In genomic region chr2:14752294-14752693, GRCh38 we compare ENCODE assay signal across 18 cellular contexts.
DNase-seq lines count a peak whose midpoint lies in the region; ATAC-seq, FAIRE-seq and TF ChIP-seq lines count a peak whose summit lies in the region.
"Had no signal": no experiment of that assay in that cellular context is flagged by ENCODE, and none has a peak within 500 bp of the region (broad histone marks: within the 10 kb centered on the region; RNA-seq: fewer than 3 reads in every experiment).

No MANE protein-coding gene starts in this region.

- TF ChIP-seq CTCF in GM12878 (IDR thresholded peaks at IDR 0.05 in 2 of 3, conservative IDR thresholded peaks at IDR 0.05 in 1 of 3; ENCODE audit: control insufficient read depth in 2 of 3, extremely low read depth in 1 of 3, insufficient read depth in 1 of 3, low read depth in 3 of 3, low read length in 3 of 3) (no peak), CD14-positive monocyte (IDR thresholded peaks at IDR 0.05) (no peak)

- DNase-seq in NCI-H2029 treated with DMSO at 0.1 percent for 48 hours (lab: John Stamatoyannopoulos, UW), result peak; percentile 1
- no peak for DNase-seq in GM12878 (ENCODE audit: low read depth, low spot score)
- DNase-seq in stimulated activated CD4-positive, alpha-beta T cell treated with anti-CD3 and anti-CD28 coated beads, Interleukin-15, amount 100 ng/mL, for 24 hours, result no peak
- no peak for DNase-seq in CD14-positive monocyte (ENCODE audit: low spot score)
- no peak for DNase-seq in NK-92 (lab: John Stamatoyannopoulos, UW; ENCODE audit: unreplicated experiment)
- no peak for DNase-seq in activated T-cell treated with anti-CD3 and anti-CD28 coated beads, Interleukin-2, amount 50 U/mL, for 48 hours
- DNase-seq: activated CD8-positive, alpha-beta memory T cell treated with anti-CD3 and anti-CD28 coated beads for 24 hours; activated naive CD8-positive, alpha-beta T cell treated with anti-CD3 and anti-CD28 coated beads, Interleukin-2, amount 50 U/mL, for 24 hours; NCI-H226; SK-N-SH; T-helper 9 cell had no signal

- no peak overlapping the region for H3K27ac Mint-ChIP-seq in CD14-positive monocyte
- H3K27ac Mint-ChIP-seq: activated naive CD8-positive, alpha-beta T cell treated with anti-CD3 and anti-CD28 coated beads, Interleukin-2, amount 50 U/mL, for 24 hours; activated T-helper 1 cell treated with anti-CD3 and anti-CD28 coated beads, Interleukin-12 subunit alpha, Interleukin-12 subunit beta, Interleukin-2, Interleukin-4 antibody, amounts not matched to agents 30 ng/mL and 10 ng/mL and 1 ng/mL, durations not matched to agents 14 hours and 24 hours and 36 hours had no signal

- no peak overlapping the region for H2AFZ ChIP-seq in GM12878 (ENCODE audit: control insufficient read depth, low read depth, low read length)

- H3K9me3 ChIP-seq in GM12878 (replicated peaks; ENCODE audit: control insufficient read depth, insufficient read depth, low read length), result no peaks in the 10 kb centered on the region; the same call in 2 of the 3 replicates
- H3K9me3 ChIP-seq: SK-N-SH had no signal

- ATAC-seq in GM18868 (IDR thresholded peaks at IDR 0.05; ENCODE audit: unreplicated experiment), result peak; percentile 77
- peak; percentile 74 for ATAC-seq in GM21717 (IDR thresholded peaks at IDR 0.05; ENCODE audit: unreplicated experiment)
- peak; percentile 74 for ATAC-seq in GM12878
- ATAC-seq: activated CD4-positive, CD25-positive, alpha-beta regulatory T cell treated with anti-CD3 and anti-CD28 coated beads, Interleukin-2, amount 50 U/mL, for 24 hours; activated naive CD8-positive, alpha-beta T cell treated with anti-CD3 and anti-CD28 coated beads, Interleukin-2, amount 50 U/mL, for 24 hours; K562; left lobe of liver had no signal

- SMC1A ChIA-PET in GM12878 (lab: Charles Lee; ENCODE audit: uncharacterized antibody, unreplicated experiment), result no interaction called here

- no peak overlapping the region for H3K4me2 ChIP-seq in GM12878 (ENCODE audit: control insufficient read depth, insufficient read depth)
- H3K4me2 ChIP-seq: SK-N-SH had no signal

- TF ChIP-seq RAD21 in GM12878 (IDR thresholded peaks at IDR 0.05; ENCODE audit: insufficient read depth, low read depth, low read length), result no peak

- POLR2A ChIA-PET in GM12878 (lab: Charles Lee), result no interaction called here

- no peaks in the 10 kb centered on the region for H3K36me3 Mint-ChIP-seq in CD14-positive monocyte

- in situ Hi-C loops in GM12878 (cut with MboI), result no loop called here

- no peak overlapping the region for H3K4me3 Mint-ChIP-seq in CD14-positive monocyte
- H3K4me3 Mint-ChIP-seq: activated naive CD8-positive, alpha-beta T cell treated with anti-CD3 and anti-CD28 coated beads, Interleukin-2, amount 50 U/mL, for 24 hours; activated T-helper 1 cell treated with anti-CD3 and anti-CD28 coated beads, Interleukin-12 subunit alpha, Interleukin-12 subunit beta, Interleukin-2, Interleukin-4 antibody, amounts not matched to agents 30 ng/mL and 10 ng/mL and 1 ng/mL, durations not matched to agents 14 hours and 24 hours and 36 hours had no signal

- H3K4me1 Mint-ChIP-seq in CD14-positive monocyte, result no peaks in the 10 kb centered on the region
- H3K4me1 Mint-ChIP-seq: activated naive CD8-positive, alpha-beta T cell treated with anti-CD3 and anti-CD28 coated beads, Interleukin-2, amount 50 U/mL, for 24 hours had no signal

- no peak overlapping the region for H3K9ac ChIP-seq in GM12878 (ENCODE audit: control insufficient read depth, insufficient read depth, low read length)
- H3K9ac ChIP-seq: SK-N-SH had no signal

- H3K36me3 ChIP-seq in GM12878 (ENCODE audit: control insufficient read depth in 2 of 2, insufficient read depth in 2 of 2, low read length in 1 of 2), result no peaks in the 10 kb centered on the region

- no peak for TF ChIP-seq POLR2A in GM12878 (IDR thresholded peaks at IDR 0.05; ENCODE audit: low read depth, low read length)

- CTCF ChIA-PET in GM12878 (lab: Yijun Ruan, JAX), result no interaction called here

- no peaks in the 10 kb centered on the region for H4K20me1 ChIP-seq in GM12878 (ENCODE audit: control insufficient read depth, insufficient read depth)

- no peak for TF ChIP-seq EP300 in GM12878 (IDR thresholded peaks at IDR 0.05; ENCODE audit: borderline replicate concordance in 1 of 2, control insufficient read depth in 1 of 2, low read depth in 2 of 2, low read length in 2 of 2)

- BruUV-seq in GM12878 (replicated peaks; lab: Mats Ljungman, UMichigan), result no TSS peak

- no peaks in the 10 kb centered on the region for H3K27me3 Mint-ChIP-seq in CD14-positive monocyte (ENCODE audit: low read depth in 3 of 3)
- H3K27me3 Mint-ChIP-seq: activated naive CD8-positive, alpha-beta T cell treated with anti-CD3 and anti-CD28 coated beads, Interleukin-2, amount 50 U/mL, for 24 hours had no signal

- H3K27ac ChIP-seq in GM12878 (ENCODE audit: control insufficient read depth, insufficient read depth), result no peak overlapping the region

- no peaks in the 10 kb centered on the region for H3K79me2 ChIP-seq in GM12878 (ENCODE audit: control insufficient read depth, insufficient read depth, low read length)

- no peak for FAIRE-seq in GM12878 (lab: Jason Lieb, UNC)
- FAIRE-seq: H1, K562 had no signal

- WGBS in GM12878 (ENCODE audit: insufficient coverage, insufficient replicate concordance, low lambda C conversion rate, missing lambda C conversion rate), result 0% methylated on average over 3 of the region's 3 CpGs

- H3K4me1 ChIP-seq in GM12878 (ENCODE audit: control insufficient read depth, insufficient read depth, low read length), result no peaks in the 10 kb centered on the region

- no peak overlapping the region for H3K4me3 ChIP-seq in GM12878
- H3K4me3 ChIP-seq: K562 had no signal

- intact Hi-C loops in GM12878 (cut with micrococcal nuclease; ENCODE audit: unreplicated experiment) (no loop called here), CD14-positive monocyte (cut with micrococcal nuclease) (no loop called here)

- peaks cover 0 to 22% (median 3%) of the 10 kb centered on the region in 7 donors for H3K9me3 Mint-ChIP-seq in CD14-positive monocyte

- no peaks in the 10 kb centered on the region; a peak in 1 of 4 replicates for H3K27me3 ChIP-seq in GM12878 (replicated peaks in 1 of 2; ENCODE audit: control insufficient read depth in 2 of 2, insufficient read depth in 2 of 2, low read length in 1 of 2)

- RAD21 ChIA-PET in GM12878 (lab: Charles Lee; ENCODE audit: unreplicated experiment), result no interaction called here

TF ChIP-seq in GM12878, 131 proteins besides CTCF, POLR2A, EP300 and RAD21:
- TF ChIP-seq NFXL1 (IDR thresholded peaks at IDR 0.05; ENCODE audit: borderline replicate concordance) (no peak), SPI1 (IDR thresholded peaks at IDR 0.05; ENCODE audit: borderline replicate concordance, insufficient read depth, low read depth, low read length) (peak; percentile 54; the same call in 1 of the 2 replicates)
TF ChIP-seq in GM12878: peak in this region for 1.
